9 cellular contexts compared by ENCODE assay signal in the genomic region with DNA sequence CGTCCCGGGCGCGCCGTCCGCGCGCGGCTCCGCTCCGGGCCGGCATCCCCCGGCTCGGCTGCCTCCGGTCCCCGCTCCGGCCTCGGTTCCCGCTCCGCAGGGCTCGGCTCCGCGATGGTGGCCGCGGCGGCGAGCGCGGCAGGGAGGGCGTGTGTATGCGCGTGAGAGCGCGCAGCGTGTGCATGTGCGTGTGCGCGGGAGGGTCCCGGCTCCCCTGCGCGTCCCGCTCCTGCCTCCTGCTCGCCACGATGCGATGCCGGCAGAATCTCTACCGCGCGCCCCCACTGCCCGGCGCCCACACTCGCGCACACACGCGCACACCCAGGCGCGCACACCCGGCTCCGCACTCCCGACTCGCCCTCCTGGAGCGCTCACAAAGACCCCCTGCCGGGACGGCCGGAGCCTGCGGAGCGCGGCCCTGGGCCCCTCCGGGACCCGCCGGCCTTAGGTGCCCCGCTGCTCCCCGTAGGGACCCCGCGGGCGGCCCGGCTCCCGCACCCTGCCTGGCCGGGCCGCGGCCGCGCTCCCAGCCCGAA.
DNase-seq lines count a peak whose midpoint lies in the region; ATAC-seq, FAIRE-seq and TF ChIP-seq lines count a peak whose summit lies in the region.
"Had no signal": no experiment of that assay in that cellular context is flagged by ENCODE, and none has a peak within 500 bp of the region (broad histone marks: within the 10 kb centered on the region; RNA-seq: fewer than 3 reads in every experiment).

No MANE protein-coding gene starts in this region.

- DNase-seq in heart left ventricle = no peak
- no peak for DNase-seq in cardiac septum (ENCODE audit: low spot score)
- DNase-seq in astrocyte (ENCODE audit: low read depth) = no peak
- DNase-seq in mesenchymal stem cell = no peak
- DNase-seq in GM13976 (ENCODE audit: low spot score) = no peak
- no peak for DNase-seq in activated CD4-positive, alpha-beta T cell treated with anti-CD3 and anti-CD28 coated beads for 4 hours

- 1 to 4% (median 1%) methylated on average over 10 to 84 of the region's 84 CpGs for WGBS in heart left ventricle, 4 donors
- 1% methylated on average over 55 of the region's 84 CpGs for WGBS in mesenchymal stem cell
- under 1% methylated on average over 84 of the region's 84 CpGs for WGBS in urinary bladder

- H3K27ac ChIP-seq in heart left ventricle = no peak overlapping the region
- no peak overlapping the region for H3K27ac ChIP-seq in astrocyte (ENCODE audit: low read depth, low read length)
- no peak overlapping the region for H3K27ac ChIP-seq in mesenchymal stem cell (ENCODE audit: low read length, poor library complexity, severe bottlenecking)
- no peak overlapping the region for H3K27ac ChIP-seq in urinary bladder (ENCODE audit: low read depth)

- no peaks in the 10 kb centered on the region for H3K9me3 Mint-ChIP-seq in astrocyte (ENCODE audit: unreplicated experiment)
- H3K9me3 Mint-ChIP-seq: activated naive CD8-positive, alpha-beta T cell treated with anti-CD3 and anti-CD28 coated beads, Interleukin-2, amount 10 ng/mL, durations not matched to agents 7 days and 5 days had no signal

- no peak for FAIRE-seq in astrocyte (lab: Jason Lieb, UNC)

- TF ChIP-seq CTCF in heart left ventricle (IDR thresholded peaks at IDR 0.05) (no peak), astrocyte (IDR thresholded peaks at IDR 0.05; ENCODE audit: insufficient read depth, low read depth, low read length) (no peak), GM13976 (IDR thresholded peaks at IDR 0.05; ENCODE audit: borderline replicate concordance, control extremely low read depth, extremely low read depth, insufficient read depth, missing control alignments) (no peak)

- no peak overlapping the region for H3K27ac Mint-ChIP-seq in astrocyte (ENCODE audit: unreplicated experiment)
- H3K27ac Mint-ChIP-seq: activated naive CD8-positive, alpha-beta T cell treated with anti-CD3 and anti-CD28 coated beads, Interleukin-2, amount 10 ng/mL, durations not matched to agents 7 days and 5 days had no signal

- no peak overlapping the region for H2AK5ac ChIP-seq in mesenchymal stem cell (ENCODE audit: low read length, severe bottlenecking)

- intact Hi-C loops in heart left ventricle (cut with DNase I) (loop anchor here in 1 of 10 donors (5.0 kb wide), 1 partner anchor 182 kb away; no protein-coding TSS in a partner anchor), cardiac septum (cut with DNase I) (no loop called here)

- H3K4me3 Mint-ChIP-seq in astrocyte (ENCODE audit: unreplicated experiment) = no peak overlapping the region
- H3K4me3 Mint-ChIP-seq: activated naive CD8-positive, alpha-beta T cell treated with anti-CD3 and anti-CD28 coated beads, Interleukin-2, amount 10 ng/mL, durations not matched to agents 7 days and 5 days had no signal

- no peak overlapping the region for H2BK5ac ChIP-seq in mesenchymal stem cell (ENCODE audit: low read depth, low read length, poor library complexity, severe bottlenecking)

- no peak overlapping the region for H4K8ac ChIP-seq in mesenchymal stem cell (ENCODE audit: low read length)

- H3K4me3 ChIP-seq in heart left ventricle (peak overlapping the region; percentile 18 to 51 (median 38)), astrocyte (ENCODE audit: insufficient read depth, low read depth, low read length) (no peak overlapping the region), mesenchymal stem cell (ENCODE audit: insufficient read depth in 1 of 2, low read depth in 1 of 2, low read length in 2 of 2) (peak overlapping the region in 1 of 2 experiments; percentile 50), urinary bladder (ENCODE audit: low read depth, low read length) (peak overlapping the region; percentile 39)

- H3K4me2 ChIP-seq in astrocyte (ENCODE audit: low read length) (peak overlapping the region; percentile 67), mesenchymal stem cell (ENCODE audit: low read length, poor library complexity, severe bottlenecking) (peak overlapping the region; percentile 84)

- in situ Hi-C loops in GM13976 (cut with MboI; ENCODE audit: low sequenced_read_pairs, unreplicated experiment) = no loop called here

- H3K9me3 ChIP-seq in heart left ventricle (no peaks in the 10 kb centered on the region), astrocyte (ENCODE audit: insufficient read depth, low read depth, low read length) (no peaks in the 10 kb centered on the region), mesenchymal stem cell (ENCODE audit: control insufficient read depth, low read length) (no peaks in the 10 kb centered on the region)

- H2BK15ac ChIP-seq in mesenchymal stem cell (ENCODE audit: low read depth, poor library complexity, severe bottlenecking) = no peak overlapping the region

- peak overlapping the region; percentile 41 for H2AFZ ChIP-seq in astrocyte (ENCODE audit: low read depth, low read length)
- H2AFZ ChIP-seq in mesenchymal stem cell (ENCODE audit: low read depth, low read length) = no peak overlapping the region

- H3K36me3 ChIP-seq in heart left ventricle (no peaks in the 10 kb centered on the region), astrocyte (ENCODE audit: insufficient read depth, low read length) (no peaks in the 10 kb centered on the region), mesenchymal stem cell (ENCODE audit: control insufficient read depth in 1 of 2, insufficient read depth in 2 of 2, low read depth in 1 of 2, low read length in 2 of 2) (no peaks in the 10 kb centered on the region), urinary bladder (ENCODE audit: insufficient read depth) (no peaks in the 10 kb centered on the region)

- H4K91ac ChIP-seq in mesenchymal stem cell (ENCODE audit: low read length) = no peak overlapping the region

- H3K4me1 ChIP-seq in heart left ventricle (peaks cover 0 to 23% (median 0%) of the 10 kb centered on the region in 12 donors), astrocyte (ENCODE audit: insufficient read depth, low read length) (no peaks in the 10 kb centered on the region), mesenchymal stem cell (ENCODE audit: control insufficient read depth, insufficient read depth, low read depth, low read length) (peaks cover 18% of the 10 kb centered on the region), urinary bladder (ENCODE audit: insufficient read depth) (no peaks in the 10 kb centered on the region)

- no peak overlapping the region for H3K18ac ChIP-seq in mesenchymal stem cell (ENCODE audit: low read depth in 1 of 2, low read length in 2 of 2)

- H3K4me1 Mint-ChIP-seq in astrocyte (ENCODE audit: low read depth, unreplicated experiment) = no peaks in the 10 kb centered on the region
- H3K4me1 Mint-ChIP-seq: activated naive CD8-positive, alpha-beta T cell treated with anti-CD3 and anti-CD28 coated beads, Interleukin-2, amount 10 ng/mL, durations not matched to agents 7 days and 5 days had no signal

- no peaks in the 10 kb centered on the region for H3K79me1 ChIP-seq in mesenchymal stem cell (replicated peaks; ENCODE audit: low read length, poor library complexity, severe bottlenecking)

- no peaks in the 10 kb centered on the region for H3K36me3 Mint-ChIP-seq in astrocyte (ENCODE audit: low read depth, unreplicated experiment)
- H3K36me3 Mint-ChIP-seq: activated naive CD8-positive, alpha-beta T cell treated with anti-CD3 and anti-CD28 coated beads, Interleukin-2, amount 10 ng/mL, durations not matched to agents 7 days and 5 days had no signal

- H3K27me3 ChIP-seq in heart left ventricle = peaks cover 26 to 69% (median 39%) of the 10 kb centered on the region in 9 donors
- H3K27me3 ChIP-seq in astrocyte (ENCODE audit: insufficient read depth, low read length) = peaks cover 42% of the 10 kb centered on the region
- peaks cover 82 to 85% of the 10 kb centered on the region in 2 experiments for H3K27me3 ChIP-seq in mesenchymal stem cell (ENCODE audit: control insufficient read depth in 1 of 2, insufficient read depth in 1 of 2, low read length in 2 of 2)

- no peak overlapping the region for H2BK12ac ChIP-seq in mesenchymal stem cell (ENCODE audit: low read length in 2 of 2)

- H2BK120ac ChIP-seq in mesenchymal stem cell (ENCODE audit: low read depth, low read length) = no peak overlapping the region

- no peak overlapping the region for H3K14ac ChIP-seq in mesenchymal stem cell (ENCODE audit: low read length in 2 of 2)

- H3K79me2 ChIP-seq in astrocyte (ENCODE audit: insufficient read depth, low read length) = no peaks in the 10 kb centered on the region

- H4K20me1 ChIP-seq in astrocyte (ENCODE audit: insufficient read depth, low read length) = peaks cover 18% of the 10 kb centered on the region

- TF ChIP-seq POLR2A in heart left ventricle (IDR thresholded peaks at IDR 0.05) = no peak

- ATAC-seq in heart left ventricle (no peak), GM21526 (IDR thresholded peaks at IDR 0.05; ENCODE audit: low FRiP score, unreplicated experiment) (no peak)

- H3K9ac ChIP-seq in astrocyte (ENCODE audit: low read length) (no peak overlapping the region), mesenchymal stem cell (ENCODE audit: low read length) (no peak overlapping the region)

- peak overlapping the region in 1 of 2 experiments; percentile 34 for H3K23ac ChIP-seq in mesenchymal stem cell (ENCODE audit: low read length in 2 of 2)

- H3K4ac ChIP-seq in mesenchymal stem cell (ENCODE audit: low read depth in 1 of 2, low read length in 2 of 2) = no peak overlapping the region

- peaks cover 79% of the 10 kb centered on the region for H3K27me3 Mint-ChIP-seq in astrocyte (ENCODE audit: low read depth, unreplicated experiment)
